Comparison of ENCODE assay signal across 8 cellular contexts in genomic region chr9:72362118-72362531, GRCh38.
DNase-seq lines count a peak whose midpoint lies in the region; ATAC-seq and TF ChIP-seq lines count a peak whose summit lies in the region.

No MANE protein-coding gene starts in this region.

- no peak overlapping the region for H3K27ac ChIP-seq in RWPE1
- H3K27ac ChIP-seq in rectal smooth muscle tissue (ENCODE audit: low read depth, low read length): peak overlapping the region; percentile 100

- peak overlapping the region; percentile 94 for H3K4me3 ChIP-seq in rectal smooth muscle tissue (ENCODE audit: low read length)

- peaks cover 9% of the 10 kb centered on the region for H3K36me3 ChIP-seq in rectal smooth muscle tissue (ENCODE audit: control insufficient read depth, insufficient read depth, low read length)

- TF ChIP-seq CTCF in RWPE1 (conservative IDR thresholded peaks at IDR 0.05; ENCODE audit: low read depth): no peak

- peak; percentile 29 for DNase-seq in GM03348 (ENCODE audit: low spot score)
- DNase-seq in RWPE1 (ENCODE audit: low spot score): peak; percentile 60
- peak; percentile 60 for DNase-seq in fibroblast of gingiva (ENCODE audit: low read depth)
- no peak for DNase-seq in GM19238 (ENCODE audit: insufficient read length, low spot score)

- CTCF ChIA-PET in RWPE1 (lab: Yijun Ruan, JAX): interaction anchor here (0.6 to 1.8 kb wide), 2 partner anchors 228 to 230 kb away, joined by 6 to 8 read pairs; no protein-coding TSS in a partner anchor

- POLR2A ChIA-PET in RWPE1 (lab: Yijun Ruan, JAX; ENCODE audit: low non-redundant PET): interaction anchor here (0.6 to 0.7 kb wide), 2 partner anchors 11 to 103 kb away, joined by 3 to 5 read pairs; no protein-coding TSS in a partner anchor

- no peaks in the 10 kb centered on the region for H3K27me3 ChIP-seq in rectal smooth muscle tissue (ENCODE audit: control insufficient read depth, insufficient read depth, low read length)

- H3K9ac ChIP-seq in rectal smooth muscle tissue (ENCODE audit: low read length): peak overlapping the region; percentile 24

- ATAC-seq in GM21528 (IDR thresholded peaks at IDR 0.05; ENCODE audit: low FRiP score, unreplicated experiment) (no peak), HG03442 (IDR thresholded peaks at IDR 0.05; ENCODE audit: unreplicated experiment) (no peak), HG03469 (IDR thresholded peaks at IDR 0.05; ENCODE audit: unreplicated experiment) (no peak)

- H3K4me1 ChIP-seq in rectal smooth muscle tissue (ENCODE audit: control insufficient read depth, insufficient read depth, low read length): peaks cover 29% of the 10 kb centered on the region
